8 cellular contexts compared by ENCODE assay signal in genomic region chr2:101770672-101771071, GRCh38.
DNase-seq lines count a peak whose midpoint lies in the region; ATAC-seq and TF ChIP-seq lines count a peak whose summit lies in the region.

No MANE protein-coding gene starts in this region.

- peaks cover 100% of the 10 kb centered on the region for H3K79me2 ChIP-seq in OCI-LY7 (ENCODE audit: insufficient read depth, low read depth, low read length)

- H3K36me3 ChIP-seq in OCI-LY7 (ENCODE audit: insufficient read depth, low read length) = no peaks in the 10 kb centered on the region

- intact Hi-C loops in CD14-positive monocyte (cut with micrococcal nuclease) (no loop called here), OCI-LY7 (cut with micrococcal nuclease; ENCODE audit: unreplicated experiment) (loop anchor here (1.0 kb wide), 1 partner anchor 61 kb away; no protein-coding TSS in a partner anchor)

- POLR2A ChIA-PET in OCI-LY7 (lab: Charles Lee) = interaction anchor here (0.5 to 1.5 kb wide), 4 partner anchors 9 to 71 kb away, joined by 3 to 10 read pairs (median 4); no protein-coding TSS in a partner anchor

- no peak overlapping the region for H3K27ac ChIP-seq in OCI-LY7 (ENCODE audit: low read depth, low read length, poor library complexity, severe bottlenecking)

- H3K36me3 Mint-ChIP-seq in CD14-positive monocyte (peaks cover 1 to 3% of the 10 kb centered on the region in 2 donors), progenitor cell of endocrine pancreas (ENCODE audit: insufficient read depth) (no peaks in the 10 kb centered on the region)

- H3K4me3 Mint-ChIP-seq in CD14-positive monocyte (no peak overlapping the region), progenitor cell of endocrine pancreas (ENCODE audit: low read depth) (no peak overlapping the region)

- H2AFZ ChIP-seq in OCI-LY7 (ENCODE audit: low read length) = no peak overlapping the region

- H4K20me1 ChIP-seq in OCI-LY7 (ENCODE audit: insufficient read depth, low read length) = peaks cover 52% of the 10 kb centered on the region

- H3K4me3 ChIP-seq in OCI-LY7 (ENCODE audit: low read depth, low read length, poor library complexity, severe bottlenecking) (no peak overlapping the region), epithelial cell of esophagus (ENCODE audit: low read length) (no peak overlapping the region)

- H3K4me1 ChIP-seq in OCI-LY7 (ENCODE audit: insufficient read depth, low read length, poor library complexity, severe bottlenecking) = peaks cover 53% of the 10 kb centered on the region

- TF ChIP-seq CTCF in CD14-positive monocyte (IDR thresholded peaks at IDR 0.05) (peak; percentile 68), OCI-LY7 (conservative IDR thresholded peaks at IDR 0.05; ENCODE audit: low read length) (peak; percentile 87), epithelial cell of esophagus (IDR thresholded peaks at IDR 0.05; ENCODE audit: insufficient read depth, low read depth, low read length, missing control alignments) (peak; percentile 44), progenitor cell of endocrine pancreas (IDR thresholded peaks at IDR 0.05; ENCODE audit: unreplicated experiment) (peak; percentile 41)

- H3K9me3 Mint-ChIP-seq in CD14-positive monocyte (no peaks in the 10 kb centered on the region), progenitor cell of endocrine pancreas (ENCODE audit: low read depth) (no peaks in the 10 kb centered on the region)

- peak overlapping the region in 1 of 7 donors; percentile 68 for H3K27ac Mint-ChIP-seq in CD14-positive monocyte
- no peak overlapping the region for H3K27ac Mint-ChIP-seq in progenitor cell of endocrine pancreas

- no peaks in the 10 kb centered on the region for H3K9me2 ChIP-seq in OCI-LY7 (ENCODE audit: insufficient read depth, low read length)

- H3K9me3 ChIP-seq in OCI-LY7 (ENCODE audit: low read length) = no peaks in the 10 kb centered on the region

- H3K4me1 Mint-ChIP-seq in CD14-positive monocyte (peaks cover 78% of the 10 kb centered on the region), progenitor cell of endocrine pancreas (ENCODE audit: low read depth) (peaks cover 51% of the 10 kb centered on the region)

- H3K27me3 Mint-ChIP-seq in CD14-positive monocyte (ENCODE audit: low read depth in 3 of 3) (no peaks in the 10 kb centered on the region), progenitor cell of endocrine pancreas (no peaks in the 10 kb centered on the region)

- no peak overlapping the region for H3K4me2 ChIP-seq in OCI-LY7 (ENCODE audit: low read length)

- no TSS peak for BruUV-seq in OCI-LY7 (replicated peaks; lab: Mats Ljungman, UMichigan)

- ATAC-seq in GM18861 (IDR thresholded peaks at IDR 0.05; ENCODE audit: unreplicated experiment) = peak; percentile 85

- DNase-seq in CD14-positive monocyte (ENCODE audit: low spot score) = no peak
- peak; percentile 32 for DNase-seq in HPDE6-E6E7 (ENCODE audit: extremely low spot score)
- peak; percentile 68 for DNase-seq in OCI-LY7 (ENCODE audit: low spot score)
- DNase-seq in epithelial cell of esophagus (ENCODE audit: low read depth) = peak; percentile 62
- no peak for DNase-seq in progenitor cell of endocrine pancreas (ENCODE audit: low spot score, unreplicated experiment)
- no peak for DNase-seq in hippocampal formation (lab: John Stamatoyannopoulos, UW)
- no peak for DNase-seq in ecto neural progenitor cell (ENCODE audit: low spot score)

- CTCF ChIA-PET in OCI-LY7 (lab: Charles Lee; ENCODE audit: unreplicated experiment) = no interaction called here

Comparison
In these comparisons a context has a peak if more than half of its experiments do, and no peak if none do; other contexts are left out.
1. DNase-seq: peak in HPDE6-E6E7 (single experiment), OCI-LY7 (single experiment) and epithelial cell of esophagus (single experiment); none in CD14-positive monocyte (single experiment), progenitor cell of endocrine pancreas (single experiment), hippocampal formation (0 of 2) and ecto neural progenitor cell (single experiment).
2. Peak in every context shown above with its lines, with median percentiles within 50 percentile points of each other: CTCF ChIP-seq.